2 cellular contexts compared by ENCODE assay signal in genomic region chr10:79056361-79056735, GRCh38.
A peak's percentile ranks its signal among the peaks of the same experiment; 100 is the strongest.
TF ChIP-seq lines count a peak whose summit lies in the region.

No MANE protein-coding gene starts in this region.

TF ChIP-seq in GM23338, 12 proteins besides CTCF, POLR2A, EP300 and RAD21:
- TF ChIP-seq REST (IDR thresholded peaks at IDR 0.05; ENCODE audit: unreplicated experiment) (no peak), CREB1 (CRISPR knock-in tag; IDR thresholded peaks at IDR 0.05; ENCODE audit: low read depth) (no peak), POLR2AphosphoS5 (IDR thresholded peaks at IDR 0.05; ENCODE audit: low read depth) (no peak), ZNF114 (CRISPR knock-in tag; IDR thresholded peaks at IDR 0.05) (no peak), EZH2 (IDR thresholded peaks at IDR 0.05; ENCODE audit: low read depth, unreplicated experiment) (no peak), ZNF331 (CRISPR knock-in tag; IDR thresholded peaks at IDR 0.05; ENCODE audit: low read depth) (no peak), JUNB (IDR thresholded peaks at IDR 0.05; ENCODE audit: unreplicated experiment) (no peak)
- TF ChIP-seq, protein P1, sequence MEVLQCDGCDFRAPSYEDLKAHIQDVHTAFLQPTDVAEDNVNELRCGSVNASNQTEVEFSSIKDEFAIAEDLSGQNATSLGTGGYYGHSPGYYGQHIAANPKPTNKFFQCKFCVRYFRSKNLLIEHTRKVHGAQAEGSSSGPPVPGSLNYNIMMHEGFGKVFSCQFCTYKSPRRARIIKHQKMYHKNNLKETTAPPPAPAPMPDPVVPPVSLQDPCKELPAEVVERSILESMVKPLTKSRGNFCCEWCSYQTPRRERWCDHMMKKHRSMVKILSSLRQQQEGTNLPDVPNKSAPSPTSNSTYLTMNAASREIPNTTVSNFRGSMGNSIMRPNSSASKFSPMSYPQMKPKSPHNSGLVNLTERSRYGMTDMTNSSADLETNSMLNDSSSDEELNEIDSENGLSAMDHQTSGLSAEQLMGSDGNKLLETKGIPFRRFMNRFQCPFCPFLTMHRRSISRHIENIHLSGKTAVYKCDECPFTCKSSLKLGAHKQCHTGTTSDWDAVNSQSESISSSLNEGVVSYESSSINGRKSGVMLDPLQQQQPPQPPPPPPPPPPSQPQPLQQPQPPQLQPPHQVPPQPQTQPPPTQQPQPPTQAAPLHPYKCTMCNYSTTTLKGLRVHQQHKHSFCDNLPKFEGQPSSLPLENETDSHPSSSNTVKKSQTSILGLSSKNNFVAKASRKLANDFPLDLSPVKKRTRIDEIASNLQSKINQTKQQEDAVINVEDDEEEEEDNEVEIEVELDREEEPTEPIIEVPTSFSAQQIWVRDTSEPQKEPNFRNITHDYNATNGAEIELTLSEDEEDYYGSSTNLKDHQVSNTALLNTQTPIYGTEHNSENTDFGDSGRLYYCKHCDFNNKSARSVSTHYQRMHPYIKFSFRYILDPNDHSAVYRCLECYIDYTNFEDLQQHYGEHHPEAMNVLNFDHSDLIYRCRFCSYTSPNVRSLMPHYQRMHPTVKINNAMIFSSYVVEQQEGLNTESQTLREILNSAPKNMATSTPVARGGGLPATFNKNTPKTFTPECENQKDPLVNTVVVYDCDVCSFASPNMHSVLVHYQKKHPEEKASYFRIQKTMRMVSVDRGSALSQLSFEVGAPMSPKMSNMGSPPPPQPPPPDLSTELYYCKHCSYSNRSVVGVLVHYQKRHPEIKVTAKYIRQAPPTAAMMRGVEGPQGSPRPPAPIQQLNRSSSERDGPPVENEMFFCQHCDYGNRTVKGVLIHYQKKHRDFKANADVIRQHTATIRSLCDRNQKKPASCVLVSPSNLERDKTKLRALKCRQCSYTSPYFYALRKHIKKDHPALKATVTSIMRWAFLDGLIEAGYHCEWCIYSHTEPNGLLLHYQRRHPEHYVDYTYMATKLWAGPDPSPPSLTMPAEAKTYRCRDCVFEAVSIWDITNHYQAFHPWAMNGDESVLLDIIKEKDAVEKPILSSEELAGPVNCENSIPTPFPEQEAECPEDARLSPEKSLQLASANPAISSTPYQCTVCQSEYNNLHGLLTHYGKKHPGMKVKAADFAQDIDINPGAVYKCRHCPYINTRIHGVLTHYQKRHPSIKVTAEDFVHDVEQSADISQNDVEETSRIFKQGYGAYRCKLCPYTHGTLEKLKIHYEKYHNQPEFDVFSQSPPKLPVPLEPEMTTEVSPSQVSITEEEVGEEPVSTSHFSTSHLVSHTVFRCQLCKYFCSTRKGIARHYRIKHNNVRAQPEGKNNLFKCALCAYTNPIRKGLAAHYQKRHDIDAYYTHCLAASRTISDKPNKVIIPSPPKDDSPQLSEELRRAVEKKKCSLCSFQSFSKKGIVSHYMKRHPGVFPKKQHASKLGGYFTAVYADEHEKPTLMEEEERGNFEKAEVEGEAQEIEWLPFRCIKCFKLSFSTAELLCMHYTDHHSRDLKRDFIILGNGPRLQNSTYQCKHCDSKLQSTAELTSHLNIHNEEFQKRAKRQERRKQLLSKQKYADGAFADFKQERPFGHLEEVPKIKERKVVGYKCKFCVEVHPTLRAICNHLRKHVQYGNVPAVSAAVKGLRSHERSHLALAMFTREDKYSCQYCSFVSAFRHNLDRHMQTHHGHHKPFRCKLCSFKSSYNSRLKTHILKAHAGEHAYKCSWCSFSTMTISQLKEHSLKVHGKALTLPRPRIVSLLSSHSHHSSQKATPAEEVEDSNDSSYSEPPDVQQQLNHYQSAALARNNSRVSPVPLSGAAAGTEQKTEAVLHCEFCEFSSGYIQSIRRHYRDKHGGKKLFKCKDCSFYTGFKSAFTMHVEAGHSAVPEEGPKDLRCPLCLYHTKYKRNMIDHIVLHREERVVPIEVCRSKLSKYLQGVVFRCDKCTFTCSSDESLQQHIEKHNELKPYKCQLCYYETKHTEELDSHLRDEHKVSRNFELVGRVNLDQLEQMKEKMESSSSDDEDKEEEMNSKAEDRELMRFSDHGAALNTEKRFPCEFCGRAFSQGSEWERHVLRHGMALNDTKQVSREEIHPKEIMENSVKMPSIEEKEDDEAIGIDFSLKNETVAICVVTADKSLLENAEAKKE (CRISPR knock-in tag; IDR thresholded peaks at IDR 0.05) = no peak
- TF ChIP-seq, protein P2, sequence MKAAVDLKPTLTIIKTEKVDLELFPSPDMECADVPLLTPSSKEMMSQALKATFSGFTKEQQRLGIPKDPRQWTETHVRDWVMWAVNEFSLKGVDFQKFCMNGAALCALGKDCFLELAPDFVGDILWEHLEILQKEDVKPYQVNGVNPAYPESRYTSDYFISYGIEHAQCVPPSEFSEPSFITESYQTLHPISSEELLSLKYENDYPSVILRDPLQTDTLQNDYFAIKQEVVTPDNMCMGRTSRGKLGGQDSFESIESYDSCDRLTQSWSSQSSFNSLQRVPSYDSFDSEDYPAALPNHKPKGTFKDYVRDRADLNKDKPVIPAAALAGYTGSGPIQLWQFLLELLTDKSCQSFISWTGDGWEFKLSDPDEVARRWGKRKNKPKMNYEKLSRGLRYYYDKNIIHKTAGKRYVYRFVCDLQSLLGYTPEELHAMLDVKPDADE (IDR thresholded peaks at IDR 0.05) = no peak

TF ChIP-seq in HepG2, 621 proteins besides CTCF, POLR2A, EP300 and RAD21:
- TF ChIP-seq ZNF782 (CRISPR knock-in tag; IDR thresholded peaks at IDR 0.05; ENCODE audit: borderline replicate concordance) (no peak), EHMT2 (IDR thresholded peaks at IDR 0.05; ENCODE audit: borderline replicate concordance, low read depth, low read length) (no peak), ZNF629 (CRISPR knock-in tag; conservative IDR thresholded peaks at IDR 0.05) (peak; percentile 89), HNF4A (CRISPR knock-in tag; IDR thresholded peaks at IDR 0.05) (0 out of 2 replicates have a peak, but pooled peaks have one; percentile 7), ADNP (CRISPR knock-in tag; IDR thresholded peaks at IDR 0.05) (0 out of 2 replicates have a peak, but pooled peaks have one; percentile 14), ZFP90 (CRISPR knock-in tag; IDR thresholded peaks at IDR 0.05; ENCODE audit: borderline replicate concordance) (no peak), ZNF670 (CRISPR knock-in tag; IDR thresholded peaks at IDR 0.05; ENCODE audit: borderline replicate concordance) (no peak), FOXO1 (CRISPR knock-in tag; IDR thresholded peaks at IDR 0.05) (no peak), SATB2 (CRISPR knock-in tag; IDR thresholded peaks at IDR 0.05) (no peak), ZNF747 (CRISPR knock-in tag; IDR thresholded peaks at IDR 0.05; ENCODE audit: borderline replicate concordance) (no peak), ZNF75D (CRISPR knock-in tag; IDR thresholded peaks at IDR 0.05; ENCODE audit: borderline replicate concordance) (no peak), SNAPC5 (CRISPR knock-in tag; IDR thresholded peaks at IDR 0.05; ENCODE audit: borderline replicate concordance) (no peak), ELF3 (CRISPR knock-in tag; IDR thresholded peaks at IDR 0.05) (no peak), ZNF557 (CRISPR knock-in tag; IDR thresholded peaks at IDR 0.05) (no peak), ZNF713 (CRISPR knock-in tag; IDR thresholded peaks at IDR 0.05) (no peak), SYNCRIP (IDR thresholded peaks at IDR 0.05; ENCODE audit: insufficient read depth, low read depth, low read length) (no peak), HIVEP1 (CRISPR knock-in tag; IDR thresholded peaks at IDR 0.05) (no peak), SMYD3 (CRISPR knock-in tag; IDR thresholded peaks at IDR 0.05) (no peak), MYC (CRISPR knock-in tag; IDR thresholded peaks at IDR 0.05; ENCODE audit: borderline replicate concordance) (0 out of 2 replicates have a peak, but pooled peaks have one; percentile 17), ZNF329 (CRISPR knock-in tag; IDR thresholded peaks at IDR 0.05; ENCODE audit: low read depth) (no peak), ZFP37 (CRISPR knock-in tag; IDR thresholded peaks at IDR 0.05; ENCODE audit: borderline replicate concordance) (no peak), CSRNP1 (CRISPR knock-in tag; IDR thresholded peaks at IDR 0.05) (no peak), GABPB1 (CRISPR knock-in tag; IDR thresholded peaks at IDR 0.05) (no peak), BORCS8-MEF2B (CRISPR knock-in tag; IDR thresholded peaks at IDR 0.05) (0 out of 2 replicates have a peak, but pooled peaks have one; percentile 21)
- TF ChIP-seq, protein P3, sequence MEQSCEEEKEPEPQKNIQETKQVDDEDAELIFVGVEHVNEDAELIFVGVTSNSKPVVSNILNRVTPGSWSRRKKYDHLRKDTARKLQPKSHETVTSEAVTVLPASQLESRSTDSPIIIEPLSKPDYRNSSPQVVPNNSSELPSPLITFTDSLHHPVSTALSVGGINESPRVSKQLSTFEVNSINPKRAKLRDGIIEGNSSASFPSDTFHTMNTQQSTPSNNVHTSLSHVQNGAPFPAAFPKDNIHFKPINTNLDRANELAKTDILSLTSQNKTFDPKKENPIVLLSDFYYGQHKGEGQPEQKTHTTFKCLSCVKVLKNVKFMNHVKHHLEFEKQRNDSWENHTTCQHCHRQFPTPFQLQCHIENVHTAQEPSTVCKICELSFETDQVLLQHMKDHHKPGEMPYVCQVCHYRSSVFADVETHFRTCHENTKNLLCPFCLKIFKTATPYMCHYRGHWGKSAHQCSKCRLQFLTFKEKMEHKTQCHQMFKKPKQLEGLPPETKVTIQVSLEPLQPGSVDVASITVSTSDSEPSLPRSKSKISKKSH (CRISPR knock-in tag; IDR thresholded peaks at IDR 0.05; ENCODE audit: borderline replicate concordance) = no peak
- TF ChIP-seq, protein P4, sequence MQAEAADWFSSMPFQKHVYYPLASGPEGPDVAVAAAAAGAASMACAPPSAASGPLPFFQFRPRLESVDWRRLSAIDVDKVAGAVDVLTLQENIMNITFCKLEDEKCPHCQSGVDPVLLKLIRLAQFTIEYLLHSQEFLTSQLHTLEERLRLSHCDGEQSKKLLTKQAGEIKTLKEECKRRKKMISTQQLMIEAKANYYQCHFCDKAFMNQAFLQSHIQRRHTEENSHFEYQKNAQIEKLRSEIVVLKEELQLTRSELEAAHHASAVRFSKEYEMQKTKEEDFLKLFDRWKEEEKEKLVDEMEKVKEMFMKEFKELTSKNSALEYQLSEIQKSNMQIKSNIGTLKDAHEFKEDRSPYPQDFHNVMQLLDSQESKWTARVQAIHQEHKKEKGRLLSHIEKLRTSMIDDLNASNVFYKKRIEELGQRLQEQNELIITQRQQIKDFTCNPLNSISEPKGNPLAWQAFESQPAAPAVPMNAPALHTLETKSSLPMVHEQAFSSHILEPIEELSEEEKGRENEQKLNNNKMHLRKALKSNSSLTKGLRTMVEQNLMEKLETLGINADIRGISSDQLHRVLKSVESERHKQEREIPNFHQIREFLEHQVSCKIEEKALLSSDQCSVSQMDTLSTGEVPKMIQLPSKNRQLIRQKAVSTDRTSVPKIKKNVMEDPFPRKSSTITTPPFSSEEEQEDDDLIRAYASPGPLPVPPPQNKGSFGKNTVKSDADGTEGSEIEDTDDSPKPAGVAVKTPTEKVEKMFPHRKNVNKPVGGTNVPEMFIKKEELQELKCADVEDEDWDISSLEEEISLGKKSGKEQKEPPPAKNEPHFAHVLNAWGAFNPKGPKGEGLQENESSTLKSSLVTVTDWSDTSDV (CRISPR knock-in tag; IDR thresholded peaks at IDR 0.05) = no peak
TF ChIP-seq in HepG2: peak in this region for 5.
